Comparison of ENCODE assay signal across 13 cellular contexts in the genomic region with DNA sequence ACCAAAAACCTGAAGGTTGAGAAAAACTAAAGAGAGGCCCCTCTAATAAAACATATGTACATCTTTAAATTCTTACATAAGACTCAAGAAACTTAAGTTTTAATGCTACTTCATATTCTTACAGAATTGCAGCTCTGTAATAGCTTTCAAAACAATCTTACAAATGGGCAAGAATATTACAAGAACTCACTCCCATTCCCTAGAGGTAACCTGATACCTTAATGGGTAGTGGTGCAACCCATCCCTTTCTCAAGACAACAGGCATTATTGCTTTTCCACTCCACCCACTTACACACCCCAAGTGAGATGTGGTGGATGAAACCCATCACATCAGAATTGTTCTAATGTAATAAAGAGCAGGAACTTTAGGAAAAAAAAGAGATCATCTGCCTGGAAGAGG.
A peak's percentile ranks its signal among the peaks of the same experiment; 100 is the strongest.
DNase-seq lines count a peak whose midpoint lies in the region; ATAC-seq and TF ChIP-seq lines count a peak whose summit lies in the region.
"Had no signal": no experiment of that assay in that cellular context is flagged by ENCODE, and none has a peak within 500 bp of the region (broad histone marks: within the 10 kb centered on the region; RNA-seq: fewer than 3 reads in every experiment).

No MANE protein-coding gene starts in this region.

- H3K4me1 ChIP-seq in sigmoid colon = peaks cover 0 to 85% (median 75%) of the 10 kb centered on the region in 4 donors

- H3K27ac ChIP-seq in RWPE1 (peak overlapping the region; percentile 81; the same call in 1 of the 2 replicates), sigmoid colon (peak overlapping the region in 3 of 4 donors; percentile 79 to 88 (median 81))
- H3K27ac ChIP-seq: SJCRH30 had no signal

- CTCF ChIA-PET in RWPE1 (lab: Yijun Ruan, JAX) = interaction anchor here (0.6 kb wide), 1 partner anchor 387 kb away, joined by 3 read pairs; no protein-coding TSS in a partner anchor

- no peaks in the 10 kb centered on the region for H3K9me3 ChIP-seq in sigmoid colon
- H3K9me3 ChIP-seq: SJCRH30 had no signal

- no peaks in the 10 kb centered on the region for H3K36me3 ChIP-seq in sigmoid colon
- H3K36me3 ChIP-seq: SJCRH30 had no signal

- TF ChIP-seq POLR2A in sigmoid colon (IDR thresholded peaks at IDR 0.05) = no peak

- ATAC-seq in HG02938 (IDR thresholded peaks at IDR 0.05; ENCODE audit: unreplicated experiment) = no peak

- DNase-seq in GF-D8 (lab: John Stamatoyannopoulos, UW) = peak; percentile 77
- DNase-seq in RWPE1 (ENCODE audit: low spot score) = peak; percentile 41
- DNase-seq in fibroblast of mammary gland (ENCODE audit: low read depth) = peak; percentile 90
- DNase-seq in sigmoid colon = no peak
- no peak for DNase-seq in NCI-H1092 treated with DMSO at 0.1 percent for 48 hours (lab: John Stamatoyannopoulos, UW)
- no peak for DNase-seq in SW480 (ENCODE audit: low spot score)
- no peak for DNase-seq in NCI-H446 treated with DMSO at 0.1 percent for 48 hours (lab: John Stamatoyannopoulos, UW)
- DNase-seq: activated naive CD8-positive, alpha-beta T cell treated with anti-CD3 and anti-CD28 coated beads, Interleukin-2, amount 10 ng/mL, durations not matched to agents 7 days and 5 days; DMS79; KBM-7; SJCRH30; stimulated activated CD4-positive, alpha-beta T cell treated with anti-CD3 and anti-CD28 coated beads, Interleukin-4, amount 100 ng/mL, for 1 hour had no signal

- intact Hi-C loops in sigmoid colon (cut with DNase I) = no loop called here

- no peak for TF ChIP-seq EP300 in sigmoid colon (IDR thresholded peaks at IDR 0.05)

- TF ChIP-seq CTCF in RWPE1 (conservative IDR thresholded peaks at IDR 0.05; ENCODE audit: low read depth) = no peak
- no peak for TF ChIP-seq CTCF in fibroblast of mammary gland (conservative IDR thresholded peaks at IDR 0.05; ENCODE audit: control insufficient read depth, insufficient read depth, low read depth, low read length)
- no peak for TF ChIP-seq CTCF in sigmoid colon (IDR thresholded peaks at IDR 0.05)

- no peaks in the 10 kb centered on the region for H3K27me3 ChIP-seq in sigmoid colon
- H3K27me3 ChIP-seq: SJCRH30 had no signal

- no peak overlapping the region for H3K4me3 ChIP-seq in fibroblast of mammary gland (ENCODE audit: control insufficient read depth, low read depth, low read length)
- H3K4me3 ChIP-seq in sigmoid colon = no peak overlapping the region
- H3K4me3 ChIP-seq: SJCRH30 had no signal

- POLR2A ChIA-PET in RWPE1 (lab: Yijun Ruan, JAX; ENCODE audit: low non-redundant PET) = no interaction called here

Comparison
In these comparisons a context has a peak if more than half of its experiments do, and no peak if none do; other contexts are left out.
1. DNase-seq: peak in GF-D8 (single experiment), RWPE1 (single experiment) and fibroblast of mammary gland (single experiment); none in sigmoid colon (single experiment), NCI-H1092 treated with DMSO at 0.1 percent for 48 hours (single experiment), SW480 (single experiment) and NCI-H446 treated with DMSO at 0.1 percent for 48 hours (single experiment).